23 cellular contexts compared by ENCODE assay signal in the genomic region with DNA sequence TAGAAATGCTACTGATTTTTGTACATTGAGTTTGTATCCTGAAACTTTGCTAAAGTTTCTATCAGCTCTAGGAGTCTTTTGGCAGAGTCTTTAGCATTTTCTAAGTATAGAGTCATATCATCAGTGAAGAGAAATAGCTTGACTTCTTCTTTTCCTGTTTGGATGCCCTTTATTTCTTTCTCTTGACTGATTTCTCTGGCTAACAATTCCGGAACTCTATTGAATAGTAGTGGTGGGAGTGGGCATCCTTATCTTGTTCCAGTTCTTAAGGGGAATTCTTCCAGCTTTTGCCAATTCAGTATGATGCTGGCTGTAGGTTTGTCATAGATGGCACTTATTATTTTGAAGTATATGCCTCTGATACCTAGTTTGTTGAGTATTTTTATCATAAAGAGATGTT.
DNase-seq lines count a peak whose midpoint lies in the region; ATAC-seq, FAIRE-seq and TF ChIP-seq lines count a peak whose summit lies in the region.
"Had no signal": no experiment of that assay in that cellular context is flagged by ENCODE, and none has a peak within 500 bp of the region (broad histone marks: within the 10 kb centered on the region; RNA-seq: fewer than 3 reads in every experiment).

No MANE protein-coding gene starts in this region.

- H3K27ac Mint-ChIP-seq in astrocyte (ENCODE audit: unreplicated experiment), result no peak overlapping the region
- no peak overlapping the region for H3K27ac Mint-ChIP-seq in chondrocyte (ENCODE audit: unreplicated experiment)
- H3K27ac Mint-ChIP-seq: B cell; CD4-positive, alpha-beta T cell; CD8-positive, alpha-beta T cell had no signal

- no peaks in the 10 kb centered on the region for H3K36me3 ChIP-seq in astrocyte (ENCODE audit: insufficient read depth, low read length)
- no peaks in the 10 kb centered on the region for H3K36me3 ChIP-seq in spleen
- H3K36me3 ChIP-seq: BLaER1 treated with 17β-estradiol and CSF1 and Interleukin-3, amounts not matched to agents 10 nM and 100 nM had no signal

- H3K4me3 ChIP-seq in astrocyte (ENCODE audit: insufficient read depth, low read depth, low read length) (no peak overlapping the region), fibroblast of pulmonary artery (replicated peaks; ENCODE audit: low read depth, low read length) (no peak overlapping the region), spleen (no peak overlapping the region)
- H3K4me3 ChIP-seq: A549; BLaER1 treated with 17β-estradiol and CSF1 and Interleukin-3, amounts not matched to agents 10 nM and 100 nM had no signal

- DNase-seq in NCI-H226 (peak; percentile 54), astrocyte (ENCODE audit: low read depth) (peak; percentile 51), fibroblast of pulmonary artery (ENCODE audit: low read depth) (peak; percentile 61), NCI-H1417 (lab: John Stamatoyannopoulos, UW) (no peak), chondrocyte (ENCODE audit: low spot score) (no peak), spleen (no peak), Right ventricle myocardium inferior (ENCODE audit: missing footprints) (no peak)
- DNase-seq: 8988T; AML-193; Caco-2; Calu3; CD4-positive, alpha-beta T cell; CD8-positive, alpha-beta T cell; DMS79 treated with DMSO at 0.1 percent for 48 hours; GF-D8 had no signal

- no peaks in the 10 kb centered on the region for H3K27me3 Mint-ChIP-seq in astrocyte (ENCODE audit: low read depth, unreplicated experiment)
- H3K27me3 Mint-ChIP-seq in chondrocyte (ENCODE audit: low read depth), result no peaks in the 10 kb centered on the region
- H3K27me3 Mint-ChIP-seq: B cell; CD4-positive, alpha-beta T cell had no signal

- intact Hi-C loops in spleen (cut with DNase I; ENCODE audit: low total_unique reads) (no loop called here), Right ventricle myocardium inferior (cut with DNase I) (no loop called here)

- 59 to 75% (median 70%) methylated on average over 1 of the region's 1 CpG for WGBS in spleen, 5 donors

- H3K36me3 Mint-ChIP-seq in astrocyte (ENCODE audit: low read depth, unreplicated experiment) (no peaks in the 10 kb centered on the region), chondrocyte (ENCODE audit: low read depth) (no peaks in the 10 kb centered on the region)
- H3K36me3 Mint-ChIP-seq: CD8-positive, alpha-beta T cell had no signal

- no peak for ATAC-seq in Right ventricle myocardium inferior
- ATAC-seq: A549; CD8-positive, alpha-beta T cell had no signal

- no peaks in the 10 kb centered on the region for H4K20me1 ChIP-seq in astrocyte (ENCODE audit: insufficient read depth, low read length)
- H4K20me1 ChIP-seq: BLaER1 treated with 17β-estradiol and CSF1 and Interleukin-3, amounts not matched to agents 10 nM and 100 nM had no signal

- no peak for FAIRE-seq in astrocyte (lab: Jason Lieb, UNC)
- FAIRE-seq: A549, D721Med, G401.6, GM12891, GM19239 had no signal

- H3K9me3 Mint-ChIP-seq in astrocyte (ENCODE audit: unreplicated experiment), result peaks cover 2% of the 10 kb centered on the region
- peaks cover 4% of the 10 kb centered on the region for H3K9me3 Mint-ChIP-seq in chondrocyte (ENCODE audit: low read depth)

- H3K4me3 Mint-ChIP-seq in astrocyte (ENCODE audit: unreplicated experiment), result no peak overlapping the region
- no peak overlapping the region for H3K4me3 Mint-ChIP-seq in chondrocyte (ENCODE audit: unreplicated experiment)
- H3K4me3 Mint-ChIP-seq: B cell; CD4-positive, alpha-beta T cell; CD8-positive, alpha-beta T cell had no signal

- H3K4me1 Mint-ChIP-seq in astrocyte (ENCODE audit: low read depth, unreplicated experiment) (peaks cover 31% of the 10 kb centered on the region), chondrocyte (ENCODE audit: low read depth) (peaks cover 19% of the 10 kb centered on the region)
- H3K4me1 Mint-ChIP-seq: B cell had no signal

- TF ChIP-seq CTCF in astrocyte (IDR thresholded peaks at IDR 0.05; ENCODE audit: insufficient read depth, low read depth, low read length) (no peak), fibroblast of pulmonary artery (IDR thresholded peaks at IDR 0.05; ENCODE audit: low read length, missing control alignments) (no peak), chondrocyte (IDR thresholded peaks at IDR 0.05) (no peak), spleen (IDR thresholded peaks at IDR 0.05 in 8 of 11, conservative IDR thresholded peaks at IDR 0.05 in 3 of 11) (no peak)

- H3K9me3 ChIP-seq in astrocyte (ENCODE audit: insufficient read depth, low read depth, low read length) (no peaks in the 10 kb centered on the region), spleen (peaks cover 0 to 12% (median 6%) of the 10 kb centered on the region in 8 donors)
- H3K9me3 ChIP-seq: A549 had no signal

- no peak overlapping the region for H2AFZ ChIP-seq in astrocyte (ENCODE audit: low read depth, low read length)

- H3K27ac ChIP-seq in astrocyte (ENCODE audit: low read depth, low read length), result no peak overlapping the region
- no peak overlapping the region for H3K27ac ChIP-seq in spleen
- H3K27ac ChIP-seq: A549; BLaER1 treated with 17β-estradiol and CSF1 and Interleukin-3, amounts not matched to agents 10 nM and 100 nM; C4-2B had no signal

- no peak overlapping the region for H3K9ac ChIP-seq in astrocyte (ENCODE audit: low read length)
- H3K9ac ChIP-seq: BLaER1 treated with 17β-estradiol and CSF1 and Interleukin-3, amounts not matched to agents 10 nM and 100 nM had no signal

- H3K4me2 ChIP-seq in astrocyte (ENCODE audit: low read length), result no peak overlapping the region
- H3K4me2 ChIP-seq: A549; BLaER1 treated with 17β-estradiol and CSF1 and Interleukin-3, amounts not matched to agents 10 nM and 100 nM had no signal

- H3K27me3 ChIP-seq in astrocyte (ENCODE audit: insufficient read depth, low read length) (no peaks in the 10 kb centered on the region), spleen (replicated peaks in 1 of 7) (no peaks in the 10 kb centered on the region)
- H3K27me3 ChIP-seq: BLaER1 treated with 17β-estradiol and CSF1 and Interleukin-3, amounts not matched to agents 10 nM and 100 nM had no signal

- no peaks in the 10 kb centered on the region for H3K79me2 ChIP-seq in astrocyte (ENCODE audit: insufficient read depth, low read length)

- H3K4me1 ChIP-seq in astrocyte (ENCODE audit: insufficient read depth, low read length) (peaks cover 3% of the 10 kb centered on the region), spleen (no peaks in the 10 kb centered on the region)
- H3K4me1 ChIP-seq: A549; BLaER1 treated with 17β-estradiol and CSF1 and Interleukin-3, amounts not matched to agents 10 nM and 100 nM had no signal

- TF ChIP-seq POLR2A in spleen (IDR thresholded peaks at IDR 0.05), result no peak

Comparison
In these comparisons a context has a peak if more than half of its experiments do, and no peak if none do; other contexts are left out.
1. DNase-seq: peak in NCI-H226 (single experiment), astrocyte (single experiment) and fibroblast of pulmonary artery (single experiment); none in NCI-H1417 (0 of 3), chondrocyte (single experiment), spleen (single experiment) and Right ventricle myocardium inferior (single experiment).